Comparison of ENCODE assay signal across 8 cellular contexts in the genomic region with DNA sequence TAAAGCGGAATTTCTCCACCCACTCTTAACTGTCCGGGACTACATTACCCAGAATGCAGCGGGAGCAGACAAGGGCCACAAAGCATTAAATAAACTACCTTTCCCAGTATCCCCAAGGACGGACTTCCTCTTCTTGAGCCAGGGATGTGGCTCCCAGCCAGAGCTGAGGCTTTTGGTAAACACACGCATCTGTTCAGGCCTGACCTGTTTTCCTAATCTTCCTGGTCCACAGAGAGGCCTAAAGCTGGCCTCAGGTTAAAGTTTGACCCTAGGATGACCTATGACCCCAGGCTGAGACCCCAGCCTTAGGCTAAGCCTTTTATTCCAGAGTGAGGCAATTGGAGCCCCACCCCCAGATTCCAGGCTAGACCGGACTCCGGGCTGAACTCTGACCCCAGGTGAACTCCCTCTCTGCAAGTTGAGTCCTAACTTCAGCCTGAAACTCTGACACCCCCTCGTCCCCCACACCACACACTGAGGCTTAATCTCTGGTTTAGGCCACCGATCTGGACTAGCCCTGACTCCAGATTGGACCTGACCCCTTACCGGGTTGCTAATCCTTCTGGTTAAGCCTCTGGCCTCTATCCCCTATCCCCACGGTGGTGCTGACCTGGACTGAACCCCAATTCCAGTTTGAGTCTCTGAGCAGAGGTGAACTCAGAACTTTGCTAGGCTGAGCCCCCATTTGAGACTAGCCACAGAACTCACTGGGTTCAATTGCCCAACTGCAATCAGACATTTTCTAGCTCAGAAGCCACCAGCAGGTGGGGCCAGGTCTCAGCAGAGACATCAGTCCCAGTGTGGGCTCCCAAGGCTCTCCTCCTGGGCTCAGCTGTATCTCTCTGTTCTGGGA. TPM values are rescaled to one million over a fixed set of nuclear protein-coding genes. Genes with fewer than 3 reads are reported as not detected.
DNase-seq lines count a peak whose midpoint lies in the region; ATAC-seq, FAIRE-seq and TF ChIP-seq lines count a peak whose summit lies in the region.

No MANE protein-coding gene starts in this region.

- in situ Hi-C loops in KBM-7 (cut with MboI; ENCODE audit: low pct_unique_long_range_greater_than_20kb, low sequenced_read_pairs) = no loop called here

- peak overlapping the region; percentile 97 for H3K27ac Mint-ChIP-seq in glutamatergic neuron (ENCODE audit: unreplicated experiment)

- H3K4me1 ChIP-seq in pancreas = peaks cover 12 to 27% (median 13%) of the 10 kb centered on the region in 3 donors
- H3K4me1 ChIP-seq in upper lobe of right lung = peaks cover 32% of the 10 kb centered on the region

- 10 to 11% methylated on average over 11 of the region's 11 CpGs for WGBS in pancreas, 2 donors

- H3K27me3 ChIP-seq in pancreas (no peaks in the 10 kb centered on the region), upper lobe of right lung (no peaks in the 10 kb centered on the region)

- H3K4me3 Mint-ChIP-seq in glutamatergic neuron (ENCODE audit: unreplicated experiment) = peak overlapping the region; percentile 88

- H3K36me3 ChIP-seq in SK-N-MC (ENCODE audit: insufficient read depth, low read length) = peaks cover 4% of the 10 kb centered on the region; the same call in 1 of the 2 replicates
- peaks cover 0 to 4% (median 0%) of the 10 kb centered on the region in 3 donors for H3K36me3 ChIP-seq in pancreas
- peaks cover 9% of the 10 kb centered on the region for H3K36me3 ChIP-seq in upper lobe of right lung

- H3K9me3 ChIP-seq in SK-N-MC (ENCODE audit: low read depth, low read length) (no peaks in the 10 kb centered on the region), pancreas (no peaks in the 10 kb centered on the region), upper lobe of right lung (no peaks in the 10 kb centered on the region)

- H3K4me1 Mint-ChIP-seq in glutamatergic neuron (ENCODE audit: low read depth, unreplicated experiment) = peaks cover 19% of the 10 kb centered on the region

- TF ChIP-seq CTCF in GM12872 (IDR thresholded peaks at IDR 0.05; ENCODE audit: insufficient read depth, low read depth, low read length) (peak; percentile 83), glutamatergic neuron (IDR thresholded peaks at IDR 0.05; ENCODE audit: partially characterized antibody, unreplicated experiment) (peak; percentile 40), pancreas (IDR thresholded peaks at IDR 0.05) (peak in 3 of 4 donors; percentile 28 to 42 (median 28)), upper lobe of right lung (IDR thresholded peaks at IDR 0.05) (peak; percentile 60)

- H3K4me3 ChIP-seq in SK-N-MC (peak overlapping the region; percentile 64), pancreas (peak overlapping the region in 2 of 4 donors; percentile 66 to 91), upper lobe of right lung (peak overlapping the region; percentile 47)

- peak; percentile 88 for DNase-seq in KBM-7
- peak; percentile 75 for DNase-seq in SK-N-MC (ENCODE audit: low read depth, low spot score)
- peak; percentile 80 for DNase-seq in activated naive CD4-positive, alpha-beta T cell treated with anti-CD3 and anti-CD28 coated beads, Interleukin-2, amount 50 U/mL, for 16 hours
- DNase-seq in glutamatergic neuron = peak; percentile 74
- DNase-seq in pancreas = peak; percentile 87 to 99 (median 98)
- peak; percentile 95 for DNase-seq in upper lobe of right lung
- no peak for DNase-seq in NCI-H1694 treated with DMSO at 0.1 percent for 48 hours (lab: John Stamatoyannopoulos, UW)

- peaks cover 10% of the 10 kb centered on the region for H3K27me3 Mint-ChIP-seq in glutamatergic neuron (ENCODE audit: unreplicated experiment)

- peaks cover 17% of the 10 kb centered on the region for H3K9me3 Mint-ChIP-seq in glutamatergic neuron (ENCODE audit: unreplicated experiment)

- intact Hi-C loops in pancreas (cut with DNase I) = loop anchor here in 1 of 3 donors (5.0 kb wide), 1 partner anchor 124 kb away; no protein-coding TSS in a partner anchor
- intact Hi-C loops in upper lobe of right lung (cut with DNase I) = no loop called here

- H3K36me3 Mint-ChIP-seq in glutamatergic neuron (ENCODE audit: unreplicated experiment) = no peaks in the 10 kb centered on the region

- no peak for FAIRE-seq in pancreas (lab: Jason Lieb, UNC)

- ATAC-seq in pancreas (peak; percentile 42 to 78 (median 61)), upper lobe of right lung (peak; percentile 41)

- no peak overlapping the region for H3K9ac ChIP-seq in SK-N-MC (ENCODE audit: insufficient read length)

- H3K27ac ChIP-seq in SK-N-MC (peak overlapping the region; percentile 92), pancreas (peak overlapping the region; percentile 82 to 91 (median 86)), upper lobe of right lung (peak overlapping the region; percentile 84)

RNA-seq across cellular contexts. Expression of gene GPR108, which starts 0.7 kb away (rescaled TPM):
- total RNA-seq in glutamatergic neuron (ENCODE audit: unreplicated experiment) = 44.2 TPM
- 10 to 100 TPM; 46.1 to 62.6 (median 52.0) TPM for total RNA-seq in pancreas
- 100 to 1,000 TPM; 108 to 154 TPM for polyA plus RNA-seq in pancreas
- total RNA-seq in upper lobe of right lung = 81.2 TPM

RNA-seq across cellular contexts. Expression of gene TRIP10, which starts 1.4 kb away (rescaled TPM):
- total RNA-seq in glutamatergic neuron (ENCODE audit: unreplicated experiment) (16.7 TPM), pancreas (10 to 100 TPM; 16.4 to 36.8 (median 21.9) TPM), upper lobe of right lung (88.1 TPM)
- 100 to 1,000 TPM in 1 of 2 donors, 10 to 100 TPM in 1; 92.1 to 102 TPM for polyA plus RNA-seq in pancreas

RNA-seq across cellular contexts. Expression of gene C3, which starts 17.6 kb away (rescaled TPM):
- 0.69 TPM for total RNA-seq in glutamatergic neuron (ENCODE audit: unreplicated experiment)
- total RNA-seq in pancreas = 1,000 to 10,000 TPM in 2 of 6 donors, 100 to 1,000 TPM in 3, 10 to 100 TPM in 1; 67.7 to 3,753 (median 558) TPM
- 1,000 to 10,000 TPM in 1 of 2 donors, 100 to 1,000 TPM in 1; 447 to 1,383 TPM for polyA plus RNA-seq in pancreas
- 1,129 TPM for total RNA-seq in upper lobe of right lung

RNA-seq across cellular contexts. Expression of gene SH2D3A, which starts 29.1 kb away (rescaled TPM):
- 0.32 TPM for total RNA-seq in glutamatergic neuron (ENCODE audit: unreplicated experiment)
- 10 to 100 TPM; 10.1 to 19.6 (median 13.5) TPM for total RNA-seq in pancreas
- 10 to 100 TPM; 31.9 to 33.0 TPM for polyA plus RNA-seq in pancreas
- 26.0 TPM for total RNA-seq in upper lobe of right lung

RNA-seq across cellular contexts. Expression of gene VAV1, which starts 34.4 kb away (rescaled TPM):
- total RNA-seq in glutamatergic neuron (ENCODE audit: unreplicated experiment) = not detected
- 1 to 10 TPM in 3 of 6 donors, under 1 TPM in 3; 0.23 to 7.3 (median 1.7) TPM for total RNA-seq in pancreas
- polyA plus RNA-seq in pancreas = 1 to 10 TPM; 1.0 to 1.4 TPM
- 31.6 TPM for total RNA-seq in upper lobe of right lung

Comparison
In these comparisons a context has a peak if more than half of its experiments do, and no peak if none do; other contexts are left out.
1. CTCF ChIP-seq: peak in every context shown above with its lines; median percentile 83 in GM12872; 60 in upper lobe of right lung; 40 in glutamatergic neuron; 28 in pancreas.
2. RNA of gene C3, which starts 17.6 kb away (total RNA-seq): 1,129 TPM in upper lobe of right lung (single experiment) and 67.7 to 3,753 TPM in pancreas; 0.69 TPM in glutamatergic neuron (single experiment); every median in the first group is over 10 times any median in the second.
3. Peak in every context shown above with its lines, with median percentiles within 50 percentile points of each other: H3K27ac ChIP-seq.